ENCODE assay signal across 12 cellular contexts in the genomic region with DNA sequence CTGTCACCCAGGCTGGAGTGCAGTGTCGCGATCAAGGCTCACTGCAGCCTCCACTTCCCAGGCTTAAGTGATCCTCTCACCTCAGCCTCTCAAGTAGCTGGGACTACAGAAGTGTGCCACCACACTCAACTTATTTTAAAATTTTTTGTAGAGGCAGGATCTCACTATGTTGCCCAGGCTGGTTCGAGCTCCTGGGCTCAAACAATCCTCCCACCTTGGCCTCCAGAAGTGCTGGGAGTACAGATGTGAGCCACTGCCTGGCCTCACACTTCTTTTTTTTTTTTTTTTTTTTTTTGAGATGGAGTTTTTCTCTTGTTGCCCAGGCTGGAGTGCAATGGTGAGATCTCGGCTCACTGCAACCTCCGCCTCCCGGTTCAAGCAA. TPM values are rescaled to one million over a fixed set of nuclear protein-coding genes. Genes with fewer than 3 reads are reported as not detected.
DNase-seq lines count a peak whose midpoint lies in the region; ATAC-seq, FAIRE-seq and TF ChIP-seq lines count a peak whose summit lies in the region.
"Not testable (repeated sequence)": the region's sequence is repeated elsewhere in the genome, so short reads cannot be mapped to it uniquely, and the experiment has no call there.
"Had no signal": no experiment of that assay in that cellular context is flagged by ENCODE, and none has a peak within 500 bp of the region (broad histone marks: within the 10 kb centered on the region; RNA-seq: fewer than 3 reads in every experiment).

No MANE protein-coding gene starts in this region.

- not testable (repeated sequence) for H3K18ac ChIP-seq in H9 (ENCODE audit: insufficient read length, low read depth, low read length)
- H3K18ac ChIP-seq in IMR-90 (ENCODE audit: low read depth, low read length) (peak overlapping the region; percentile 60; the same call in 1 of the 2 replicates), trophoblast cell (ENCODE audit: low read length) (peak overlapping the region; percentile 44)

- H3K36me3 Mint-ChIP-seq in H9 (ENCODE audit: insufficient read depth in 1 of 3, low read depth in 3 of 3); brain; nephron progenitor cell (ENCODE audit: low read depth): not testable (repeated sequence)

- dilution Hi-C loops in IMR-90 (cut with HindIII; ENCODE audit: low sequenced_read_pairs, unreplicated experiment) = not testable (repeated sequence)

- H3K4me2 ChIP-seq in H9 (ENCODE audit: insufficient read depth, insufficient read length, low read length); IMR-90 (ENCODE audit: low read depth, low read length); trophoblast cell (ENCODE audit: low read length): not testable (repeated sequence)
- H3K4me2 ChIP-seq in HepG2 (ENCODE audit: low read depth, low read length) = peak overlapping the region; percentile 38

- not testable (repeated sequence) for H2BK120ac ChIP-seq in H9 (ENCODE audit: low read depth, low read length, poor library complexity, severe bottlenecking); IMR-90 (ENCODE audit: low read depth, low read length)
- peak overlapping the region; percentile 80 for H2BK120ac ChIP-seq in trophoblast cell (ENCODE audit: insufficient read depth, low read length, poor library complexity)

- not testable (repeated sequence) for H4K91ac ChIP-seq in H9 (ENCODE audit: insufficient read length, low read depth, low read length); IMR-90 (ENCODE audit: insufficient read depth, low read depth, low read length)
- peak overlapping the region; percentile 94 for H4K91ac ChIP-seq in trophoblast cell (ENCODE audit: low read depth, low read length)

- WGBS in H9 (ENCODE audit: extremely low coverage, insufficient read length, low lambda C conversion rate) = no CpG with 5 or more reads among the region's 6 CpGs
- 100% methylated on average over 2 of the region's 6 CpGs; no CpG with 5 or more reads in 1 of the 2 experiments for WGBS in IMR-90 (ENCODE audit: extremely low coverage in 2 of 2, insufficient read length in 1 of 2), 2 experiments
- 57% methylated on average over 6 of the region's 6 CpGs for WGBS in HepG2 (ENCODE audit: low lambda C conversion rate)
- WGBS in trophoblast cell (ENCODE audit: extremely low coverage, insufficient coverage, insufficient read length) = no CpG with 5 or more reads among the region's 6 CpGs

- not testable (repeated sequence) for TF ChIP-seq RAD21 in IMR-90 (IDR thresholded peaks at IDR 0.05; ENCODE audit: low read length); HepG2 (CRISPR knock-in tag; IDR thresholded peaks at IDR 0.05)

- POLR2A ChIA-PET in IMR-90 (lab: Charles Lee; ENCODE audit: unreplicated experiment); HepG2 (lab: Yijun Ruan, JAX): not testable (repeated sequence)

- not testable (repeated sequence) for H3K4me3 Mint-ChIP-seq in H9, brain, nephron progenitor cell

- H4K5ac ChIP-seq in H9 (ENCODE audit: insufficient read length, low read depth, low read length); IMR-90 (ENCODE audit: low read depth, low read length): not testable (repeated sequence)

- not testable (repeated sequence) for H3K79me1 ChIP-seq in H9 (ENCODE audit: insufficient read depth, low read depth, low read length, poor library complexity, severe bottlenecking); IMR-90 (ENCODE audit: low read depth in 1 of 2, low read length in 2 of 2)
- peaks cover 50% of the 10 kb centered on the region for H3K79me1 ChIP-seq in trophoblast cell (ENCODE audit: low read length)

- not testable (repeated sequence) for H3K23me2 ChIP-seq in H9 (ENCODE audit: insufficient read length, low read depth, low read length, poor library complexity, severe bottlenecking)

- not testable (repeated sequence) for H4K12ac ChIP-seq in trophoblast cell (ENCODE audit: low read depth, low read length)

- BruUV-seq in IMR-90 (replicated peaks; lab: Mats Ljungman, UMichigan); HepG2 (replicated peaks; lab: Mats Ljungman, UMichigan): not testable (repeated sequence)

- H3K4me1 Mint-ChIP-seq in H9 (peaks cover 32 to 34% of the 10 kb centered on the region in 2 experiments), brain (peaks cover 37% of the 10 kb centered on the region), nephron progenitor cell (peaks cover 65% of the 10 kb centered on the region)

- H2AK5ac ChIP-seq in H9 (ENCODE audit: insufficient read length, low read length) = not testable (repeated sequence)
- H2AK5ac ChIP-seq in IMR-90 (ENCODE audit: low read depth, low read length) (peak overlapping the region; percentile 80), trophoblast cell (ENCODE audit: low read length) (peak overlapping the region; percentile 33)

- not testable (repeated sequence) for H3K36me3 ChIP-seq in IMR-90 (ENCODE audit: control insufficient read depth, insufficient read depth, low read length); WERI-Rb-1; HepG2 (replicated peaks in 1 of 2; ENCODE audit: control insufficient read depth in 1 of 2, insufficient read depth in 2 of 2, low read length in 2 of 2); trophoblast cell (ENCODE audit: control insufficient read depth in 1 of 2, insufficient read depth in 2 of 2, low read length in 2 of 2)

- not testable (repeated sequence) for H3K4me3 ChIP-seq in IMR-90 (ENCODE audit: insufficient read depth, low read depth, low read length); WERI-Rb-1 (ENCODE audit: low read depth, low read length); HepG2 (replicated peaks in 1 of 3; ENCODE audit: insufficient read depth in 1 of 3, low read depth in 2 of 3, low read length in 3 of 3)
- peak overlapping the region; percentile 16 for H3K4me3 ChIP-seq in trophoblast cell (ENCODE audit: low read depth, low read length)

- not testable (repeated sequence) for ATAC-seq in IMR-90 (ENCODE audit: low read depth); HepG2

- TF ChIP-seq POLR2A in IMR-90 (IDR thresholded peaks at IDR 0.05; ENCODE audit: low read depth, low read length); HepG2 (IDR thresholded peaks at IDR 0.05; ENCODE audit: insufficient read depth in 1 of 2, low read depth in 2 of 2, low read length in 2 of 2): not testable (repeated sequence)

- H3K4me1 ChIP-seq in H9 (ENCODE audit: insufficient read depth, low read length); IMR-90 (ENCODE audit: control insufficient read depth, insufficient read depth, low read length): not testable (repeated sequence)
- peaks cover 38% of the 10 kb centered on the region for H3K4me1 ChIP-seq in HepG2 (ENCODE audit: insufficient read depth, low read length)
- H3K4me1 ChIP-seq in trophoblast cell (ENCODE audit: control insufficient read depth in 1 of 2, insufficient read depth in 2 of 2, low read length in 2 of 2) = peaks cover 16 to 29% of the 10 kb centered on the region in 2 experiments

- not testable (repeated sequence) for H3K79me2 ChIP-seq in H9 (ENCODE audit: insufficient read depth, low read length); HepG2 (ENCODE audit: insufficient read depth, low read length); trophoblast cell (ENCODE audit: control insufficient read depth, insufficient read depth, low read length, poor library complexity)

- not testable (repeated sequence) for H3K9me3 ChIP-seq in H9 (ENCODE audit: control insufficient read depth, low read depth, low read length); IMR-90 (ENCODE audit: control insufficient read depth, insufficient read depth, low read length); WERI-Rb-1 (ENCODE audit: severe bottlenecking); HepG2 (ENCODE audit: low read length); trophoblast cell (ENCODE audit: insufficient read depth, low read depth, low read length)

- in situ Hi-C loops in IMR-90 (cut with MboI; ENCODE audit: low sequenced_read_pairs); HepG2 (cut with HindIII; ENCODE audit: extremely low pct_ligation_motif_present, low pct_unique_long_range_greater_than_20kb): not testable (repeated sequence)

- not testable (repeated sequence) for H3K27ac ChIP-seq in H9 (ENCODE audit: insufficient read length, low read depth, low read length); IMR-90 (ENCODE audit: insufficient read depth, low read length); HepG2 (ENCODE audit: extremely low read length, insufficient read depth, low read length)
- peak overlapping the region; percentile 10; the same call in 1 of the 2 replicates for H3K27ac ChIP-seq in WERI-Rb-1
- H3K27ac ChIP-seq in trophoblast cell (ENCODE audit: low read depth, low read length) = peak overlapping the region; percentile 57

- H3K4ac ChIP-seq in H9 (ENCODE audit: low read depth, low read length) = not testable (repeated sequence)
- peak overlapping the region; percentile 60 for H3K4ac ChIP-seq in IMR-90 (ENCODE audit: low read depth, low read length)
- peak overlapping the region; percentile 56 for H3K4ac ChIP-seq in trophoblast cell (ENCODE audit: low read depth, low read length)

- not testable (repeated sequence) for H4K8ac ChIP-seq in H9 (replicated peaks; ENCODE audit: insufficient read length, low read depth, low read length)
- H4K8ac ChIP-seq in IMR-90 (ENCODE audit: low read depth in 2 of 2, low read length in 2 of 2) (peak overlapping the region in 1 of 2 experiments; percentile 12; a peak in 1 of 4 replicates), trophoblast cell (ENCODE audit: low read depth, low read length) (peak overlapping the region; percentile 63)

- not testable (repeated sequence) for H2AK9ac ChIP-seq in IMR-90 (replicated peaks; ENCODE audit: low read depth, low read length, poor library complexity)

- H3K9me3 Mint-ChIP-seq in H9, brain, nephron progenitor cell: not testable (repeated sequence)

- not testable (repeated sequence) for TF ChIP-seq CTCF in H9 (conservative IDR thresholded peaks at IDR 0.05); IMR-90 (conservative IDR thresholded peaks at IDR 0.05; ENCODE audit: low read depth, low read length); WERI-Rb-1 (IDR thresholded peaks at IDR 0.05; ENCODE audit: low read depth, low read length); brain (conservative IDR thresholded peaks at IDR 0.05); HepG2 (CRISPR knock-in tag; IDR thresholded peaks at IDR 0.05); nephron progenitor cell (IDR thresholded peaks at IDR 0.05)

- not testable (repeated sequence) for H3K14ac ChIP-seq in H9 (ENCODE audit: insufficient read depth, low read length)
- peak overlapping the region; percentile 61; the same call in 1 of the 2 replicates for H3K14ac ChIP-seq in IMR-90 (replicated peaks; ENCODE audit: low read depth, low read length)
- H3K14ac ChIP-seq in trophoblast cell (ENCODE audit: low read length) = peak overlapping the region; percentile 72

- not testable (repeated sequence) for DNase-seq in H9; IMR-90; WERI-Rb-1; HepG2 (ENCODE audit: low spot score); nephron progenitor cell; trophoblast cell

- H3K9ac ChIP-seq in H9 (ENCODE audit: extremely low read depth, insufficient read length, low read length); IMR-90 (ENCODE audit: low read depth, low read length); HepG2 (ENCODE audit: insufficient read depth, low read depth, low read length); trophoblast cell (ENCODE audit: low read length): not testable (repeated sequence)

- not testable (repeated sequence) for H4K20me1 ChIP-seq in H9 (ENCODE audit: control insufficient read depth, insufficient read depth, insufficient read length); IMR-90 (ENCODE audit: insufficient read depth, low read length); HepG2 (ENCODE audit: insufficient read depth, low read length)

- H3K23ac ChIP-seq in H9 (ENCODE audit: insufficient read length, low read depth, low read length); IMR-90 (ENCODE audit: low read depth, low read length); trophoblast cell (ENCODE audit: low read length): not testable (repeated sequence)

- not testable (repeated sequence) for H2BK15ac ChIP-seq in H9 (ENCODE audit: low read depth, low read length); IMR-90 (ENCODE audit: low read depth, low read length)

- not testable (repeated sequence) for FAIRE-seq in HepG2 (lab: Jason Lieb, UNC)

- H2BK12ac ChIP-seq in H9 (ENCODE audit: insufficient read length, low read depth, low read length) = not testable (repeated sequence)
- H2BK12ac ChIP-seq in trophoblast cell (ENCODE audit: low read length) = peak overlapping the region; percentile 88

- TF ChIP-seq EP300 in HepG2 (IDR thresholded peaks at IDR 0.05; ENCODE audit: low read depth in 2 of 2, low read length in 2 of 2); HepG2 (CRISPR knock-in tag; IDR thresholded peaks at IDR 0.05; ENCODE audit: borderline replicate concordance): not testable (repeated sequence)

- intact Hi-C loops in IMR-90 (cut with micrococcal nuclease); HepG2 (cut with micrococcal nuclease; ENCODE audit: unreplicated experiment): not testable (repeated sequence)

- H2BK5ac ChIP-seq in H9 (ENCODE audit: insufficient read length, low read length); IMR-90 (ENCODE audit: low read depth, low read length, poor library complexity, severe bottlenecking): not testable (repeated sequence)
- H2BK5ac ChIP-seq in trophoblast cell (ENCODE audit: low read depth, low read length, poor library complexity) = peak overlapping the region; percentile 60

- not testable (repeated sequence) for H2AFZ ChIP-seq in H9 (ENCODE audit: low read length); IMR-90 (replicated peaks; ENCODE audit: low read length, poor library complexity); HepG2 (ENCODE audit: low read length)
- H2AFZ ChIP-seq in trophoblast cell (ENCODE audit: insufficient read depth, low read length, poor library complexity) = peak overlapping the region; percentile 2

- peak overlapping the region in 2 of 3 experiments; percentile 55 to 72; a peak in 4 of 7 replicates for H3K27ac Mint-ChIP-seq in H9
- H3K27ac Mint-ChIP-seq in brain = peak overlapping the region in 3 of 5 experiments; percentile 21 to 87 (median 51)
- H3K27ac Mint-ChIP-seq in nephron progenitor cell = peak overlapping the region; percentile 44

- not testable (repeated sequence) for H3K27me3 ChIP-seq in H9 (ENCODE audit: insufficient read depth, low read length); IMR-90 (ENCODE audit: control insufficient read depth, insufficient read depth, low read length); WERI-Rb-1 (ENCODE audit: insufficient read depth, low read depth, severe bottlenecking); HepG2 (ENCODE audit: control insufficient read depth in 1 of 2, insufficient read depth in 2 of 2, low read length in 2 of 2); trophoblast cell (ENCODE audit: insufficient read depth, low read length)

- H3T11ph ChIP-seq in H9 (ENCODE audit: low read length) = not testable (repeated sequence)

- peaks cover 14% of the 10 kb centered on the region; the same call in 1 of the 2 replicates for H3K9me1 ChIP-seq in IMR-90 (ENCODE audit: insufficient read depth, low read length)

- H3K27me3 Mint-ChIP-seq in H9 (ENCODE audit: low read depth) = not testable (repeated sequence)
- peaks cover 58% of the 10 kb centered on the region for H3K27me3 Mint-ChIP-seq in brain
- H3K27me3 Mint-ChIP-seq in nephron progenitor cell (ENCODE audit: low read depth, poor library complexity) = peaks cover 15% of the 10 kb centered on the region

- CTCF ChIA-PET in IMR-90 (lab: Yijun Ruan, JAX); HepG2 (lab: Yijun Ruan, JAX; ENCODE audit: low intra/inter-chr PET ratio, low total read pairs): not testable (repeated sequence)

- not testable (repeated sequence) for H2BK20ac ChIP-seq in H9 (ENCODE audit: low read depth, low read length, poor library complexity, severe bottlenecking)
- peak overlapping the region; percentile 75; the same call in 1 of the 2 replicates for H2BK20ac ChIP-seq in IMR-90 (ENCODE audit: low read depth, low read length)

- not testable (repeated sequence) for H3K56ac ChIP-seq in H9 (ENCODE audit: insufficient read length, low read depth, low read length); IMR-90 (ENCODE audit: extremely low read depth, insufficient read depth, low read length)

RNA-seq across cellular contexts. Expression of a gene that starts 40.9 kb away (rescaled TPM):
- total RNA-seq in H9 (2021) = 2.8 and 2.9 TPM in 2 replicates
- 1.4 and 1.7 TPM in 2 replicates for total RNA-seq in IMR-90 (2012; rRNA removed)
- polyA plus RNA-seq in IMR-90 (2012; rRNA removed) = 3.2 and 3.5 TPM in 2 replicates
- polyA plus RNA-seq in IMR-90 (2012; cell fraction: cytosol; rRNA removed) = 0.79 and 4.5 TPM in 2 replicates
- 2.0 TPM in 2 replicates for polyA plus RNA-seq in IMR-90 (2012; cell fraction: nucleus; rRNA removed; ENCODE audit: low replicate concordance)
- polyA plus RNA-seq in brain (ENCODE audit: insufficient read depth, low read depth, low replicate concordance) = 1.8 TPM
- total RNA-seq in HepG2 (2016; rRNA removed; fragmentation: Illumina TruSeq; extraction: Trizol) = 0.28 and 0.40 TPM in 2 replicates
- total RNA-seq in HepG2 (2016; cell fraction: cytosol; rRNA removed; fragmentation: Illumina TruSeq; extraction: Trizol; ENCODE audit: low read depth) = 0.09 and 0.20 TPM in 2 replicates
- total RNA-seq in HepG2 (2016; cell fraction: insoluble cytoplasmic fraction; rRNA removed; fragmentation: Illumina TruSeq; extraction: Trizol) = 0.25 and 0.35 TPM in 2 replicates
- 0.31 and 0.41 TPM in 2 replicates for total RNA-seq in HepG2 (2016; cell fraction: membrane; rRNA removed; fragmentation: Illumina TruSeq; extraction: Trizol)
- total RNA-seq in HepG2 (2016; cell fraction: nucleus; rRNA removed; fragmentation: Illumina TruSeq; extraction: Trizol) = 0.28 and 0.34 TPM in 2 replicates
- polyA plus RNA-seq in HepG2 (2011; rRNA removed) = 0.42 and 0.83 TPM in 2 replicates
- 0.38 and 0.42 TPM in 2 replicates for polyA plus RNA-seq in HepG2 (2011; cell fraction: cytosol; rRNA removed)
- polyA plus RNA-seq in HepG2 (2011; cell fraction: nucleus; rRNA removed) = 0.08 and 0.24 TPM in 2 replicates
- polyA plus RNA-seq in HepG2 (2012) = 0.21 and 0.59 TPM in 2 replicates
- polyA plus RNA-seq in HepG2 (2016; cell fraction: cytosol; fragmentation: Illumina TruSeq; extraction: Trizol; ENCODE audit: low read depth) = 0.16 and 0.25 TPM in 2 replicates
- 0.35 and 0.46 TPM in 2 replicates for polyA plus RNA-seq in HepG2 (2016; cell fraction: insoluble cytoplasmic fraction; fragmentation: Illumina TruSeq; extraction: Trizol; ENCODE audit: low read depth)
- polyA plus RNA-seq in HepG2 (2016; cell fraction: membrane; fragmentation: Illumina TruSeq; extraction: Trizol; ENCODE audit: low read depth) = 0.16 and 0.31 TPM in 2 replicates
- polyA plus RNA-seq in HepG2 (2016; cell fraction: nucleus; fragmentation: Illumina TruSeq; extraction: Trizol; ENCODE audit: insufficient read depth, low read depth) = 0.25 TPM in 1 of 2 replicates, not detected in the other
- 2.8 TPM in 1 of 2 replicates, not detected in the other for polyA minus RNA-seq in HepG2 (2011; rRNA and poly(A)+ RNA removed; ENCODE audit: low replicate concordance)
- not detected in 2 replicates for polyA minus RNA-seq in HepG2 (2011; cell fraction: cytosol; rRNA and poly(A)+ RNA removed)
- not detected in 2 replicates for polyA minus RNA-seq in HepG2 (2011; cell fraction: nucleus; rRNA and poly(A)+ RNA removed)
- polyA plus RNA-seq in trophoblast cell (2013) = 28.8 and 36.5 TPM in 2 replicates
- total RNA-seq: A172; A673; Calu3; CD4-positive, alpha-beta memory T cell; H4 had no signal
- polyA plus RNA-seq: CD4-positive, alpha-beta memory T cell had no signal
